In the genomic region with DNA sequence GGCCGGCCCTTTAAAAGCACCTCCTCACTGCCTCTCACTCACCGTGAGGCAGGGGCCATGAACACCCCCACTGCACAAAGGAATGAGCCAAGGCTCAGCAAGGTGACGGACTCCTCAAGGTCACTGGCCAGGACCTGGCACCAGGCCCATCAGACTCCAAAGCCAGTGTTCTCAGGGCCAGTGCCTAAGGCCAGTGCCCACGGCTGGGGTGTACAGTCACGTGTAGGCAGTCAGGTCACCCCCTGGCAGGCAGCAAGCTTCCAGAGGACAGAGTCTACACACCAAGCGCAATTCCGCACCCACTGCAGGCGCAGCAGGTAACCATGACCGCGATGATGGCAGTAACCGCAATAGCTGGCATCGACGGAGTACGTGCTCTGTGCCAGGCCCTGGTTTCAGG, we compare ENCODE assay signal across 17 cellular contexts. TPM values are rescaled to one million over a fixed set of nuclear protein-coding genes. Genes with fewer than 3 reads are reported as not detected.
DNase-seq lines count a peak whose midpoint lies in the region; ATAC-seq and TF ChIP-seq lines count a peak whose summit lies in the region.
"Had no signal": no experiment of that assay in that cellular context is flagged by ENCODE, and none has a peak within 500 bp of the region (broad histone marks: within the 10 kb centered on the region; RNA-seq: fewer than 3 reads in every experiment).

No MANE protein-coding gene starts in this region.

- peaks cover 4% of the 10 kb centered on the region for H3K27me3 ChIP-seq in brain microvascular endothelial cell (replicated peaks)
- H3K27me3 ChIP-seq: BLaER1 had no signal

- H3K27ac ChIP-seq in HEK293 (ENCODE audit: extremely low read depth, low read depth, low read length), result no peak overlapping the region
- H3K27ac ChIP-seq in angular gyrus (ENCODE audit: low read depth, low read length), result peak overlapping the region; percentile 33
- H3K27ac ChIP-seq in brain microvascular endothelial cell, result no peak overlapping the region
- H3K27ac ChIP-seq: BLaER1 had no signal

- CTCF ChIA-PET in HEK293 (lab: Yijun Ruan, JAX), result no interaction called here

- in situ Hi-C loops in brain microvascular endothelial cell (cut with HindIII; ENCODE audit: low pct_ligation_motif_present, low sequenced_read_pairs), result no loop called here

- H3K4me3 ChIP-seq in HEK293 (ENCODE audit: low read depth, low read length), result no peak overlapping the region
- no peak overlapping the region for H3K4me3 ChIP-seq in brain microvascular endothelial cell (ENCODE audit: low read depth, low read length)
- H3K4me3 ChIP-seq: BLaER1, GM23338 had no signal

- intact Hi-C loops in left ventricle myocardium superior (cut with micrococcal nuclease), result no loop called here

- ATAC-seq in left ventricle myocardium superior (peak; percentile 60), HG02678 (IDR thresholded peaks at IDR 0.05; ENCODE audit: unreplicated experiment) (no peak)
- ATAC-seq: GM23338 had no signal

- POLR2A ChIA-PET in HEK293 (lab: Yijun Ruan, JAX), result no interaction called here

- DNase-seq in left ventricle myocardium superior, result peak; percentile 71
- peak; percentile 65 for DNase-seq in mucosa of gallbladder (ENCODE audit: low spot score)
- no peak for DNase-seq in brain microvascular endothelial cell
- no peak for DNase-seq in NCI-H146 (lab: John Stamatoyannopoulos, UW)
- DNase-seq in NCI-H82 (lab: John Stamatoyannopoulos, UW), result no peak
- DNase-seq: CD8-positive, alpha-beta memory T cell; DMS79; IMR-90; NCI-H1105 treated with DMSO at 0.1 percent for 48 hours; NCI-H187 treated with DMSO at 0.1 percent for 48 hours; NCI-H2171 treated with DMSO at 0.1 percent for 48 hours; NCI-H446 treated with DMSO at 0.1 percent for 48 hours had no signal

- TF ChIP-seq CTCF in HEK293 (tag by site-specific recombination; IDR thresholded peaks at IDR 0.05) (no peak), brain microvascular endothelial cell (IDR thresholded peaks at IDR 0.05; ENCODE audit: low read depth, low read length, missing control alignments) (no peak)

- H3K9me3 ChIP-seq in HEK293 (ENCODE audit: control insufficient read depth, insufficient read depth, low read depth, low read length), result no peaks in the 10 kb centered on the region
- H3K9me3 ChIP-seq: BLaER1 had no signal

- no peaks in the 10 kb centered on the region for H3K36me3 ChIP-seq in HEK293 (ENCODE audit: control insufficient read depth in 2 of 2, insufficient read depth in 1 of 2, low read length in 2 of 2)
- no peaks in the 10 kb centered on the region for H3K36me3 ChIP-seq in brain microvascular endothelial cell (replicated peaks)
- H3K36me3 ChIP-seq: BLaER1 had no signal

- peaks cover 5% of the 10 kb centered on the region; the same call in 1 of the 2 replicates for H3K4me1 ChIP-seq in HEK293 (ENCODE audit: control insufficient read depth, insufficient read depth, low read length)
- H3K4me1 ChIP-seq: BLaER1 had no signal

TF ChIP-seq in HEK293, 187 proteins besides CTCF, POLR2A, EP300 and RAD21:
- TF ChIP-seq, protein P1, sequence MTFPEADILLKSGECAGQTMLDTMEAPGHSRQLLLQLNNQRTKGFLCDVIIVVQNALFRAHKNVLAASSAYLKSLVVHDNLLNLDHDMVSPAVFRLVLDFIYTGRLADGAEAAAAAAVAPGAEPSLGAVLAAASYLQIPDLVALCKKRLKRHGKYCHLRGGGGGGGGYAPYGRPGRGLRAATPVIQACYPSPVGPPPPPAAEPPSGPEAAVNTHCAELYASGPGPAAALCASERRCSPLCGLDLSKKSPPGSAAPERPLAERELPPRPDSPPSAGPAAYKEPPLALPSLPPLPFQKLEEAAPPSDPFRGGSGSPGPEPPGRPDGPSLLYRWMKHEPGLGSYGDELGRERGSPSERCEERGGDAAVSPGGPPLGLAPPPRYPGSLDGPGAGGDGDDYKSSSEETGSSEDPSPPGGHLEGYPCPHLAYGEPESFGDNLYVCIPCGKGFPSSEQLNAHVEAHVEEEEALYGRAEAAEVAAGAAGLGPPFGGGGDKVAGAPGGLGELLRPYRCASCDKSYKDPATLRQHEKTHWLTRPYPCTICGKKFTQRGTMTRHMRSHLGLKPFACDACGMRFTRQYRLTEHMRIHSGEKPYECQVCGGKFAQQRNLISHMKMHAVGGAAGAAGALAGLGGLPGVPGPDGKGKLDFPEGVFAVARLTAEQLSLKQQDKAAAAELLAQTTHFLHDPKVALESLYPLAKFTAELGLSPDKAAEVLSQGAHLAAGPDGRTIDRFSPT (tag by site-specific recombination; IDR thresholded peaks at IDR 0.05), result peak; percentile 15; the same call in 1 of the 2 replicates
- no peak for TF ChIP-seq ZNF664 (tag by site-specific recombination; IDR thresholded peaks at IDR 0.05)

RNA-seq across cellular contexts. Expression of a gene that starts 27.2 kb away (rescaled TPM):
- total RNA-seq in left ventricle myocardium superior, result 3.4 TPM
- 157 TPM for total RNA-seq in mucosa of gallbladder

Comparison
In these comparisons a context has a peak if more than half of its experiments do, and no peak if none do; other contexts are left out.
1. DNase-seq: peak in left ventricle myocardium superior (single experiment) and mucosa of gallbladder (single experiment); none in brain microvascular endothelial cell (single experiment), NCI-H146 (single experiment) and NCI-H82 (single experiment).
2. RNA of a gene that starts 27.2 kb away (total RNA-seq): 157 TPM in mucosa of gallbladder (single experiment); 3.4 TPM in left ventricle myocardium superior (single experiment); every median in the first group is over 10 times any median in the second.